1 cellular context compared by ENCODE assay signal in the genomic region with DNA sequence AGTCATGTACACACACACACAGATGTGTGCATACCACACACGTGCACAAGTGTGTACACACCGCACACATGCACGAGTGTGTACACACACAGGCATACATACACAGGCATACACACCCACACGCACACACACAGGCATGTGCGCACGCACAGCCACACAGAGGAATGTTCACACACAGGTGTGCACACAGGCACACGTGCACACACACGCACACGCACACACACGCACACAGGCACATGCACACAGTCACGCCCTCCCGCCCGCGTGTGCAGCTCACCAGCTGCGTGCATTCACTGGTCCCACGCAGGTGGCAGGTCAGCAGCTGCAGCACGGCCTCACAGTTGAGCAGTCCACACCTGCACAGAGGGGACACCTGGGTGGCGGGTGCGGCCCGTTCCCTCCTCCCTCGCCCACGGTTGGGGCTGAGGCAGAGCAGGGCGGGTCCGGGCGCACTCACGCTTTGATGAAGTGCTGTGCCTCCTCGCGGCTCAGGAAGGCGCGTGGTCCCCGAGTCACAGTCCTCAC.
A peak's percentile ranks its signal among the peaks of the same experiment; 100 is the strongest.
TF ChIP-seq lines count a peak whose summit lies in the region.

No MANE protein-coding gene starts in this region.

TF ChIP-seq in HepG2, 621 proteins besides CTCF, POLR2A, EP300 and RAD21 (continued from another document):
- TF ChIP-seq, protein P1, sequence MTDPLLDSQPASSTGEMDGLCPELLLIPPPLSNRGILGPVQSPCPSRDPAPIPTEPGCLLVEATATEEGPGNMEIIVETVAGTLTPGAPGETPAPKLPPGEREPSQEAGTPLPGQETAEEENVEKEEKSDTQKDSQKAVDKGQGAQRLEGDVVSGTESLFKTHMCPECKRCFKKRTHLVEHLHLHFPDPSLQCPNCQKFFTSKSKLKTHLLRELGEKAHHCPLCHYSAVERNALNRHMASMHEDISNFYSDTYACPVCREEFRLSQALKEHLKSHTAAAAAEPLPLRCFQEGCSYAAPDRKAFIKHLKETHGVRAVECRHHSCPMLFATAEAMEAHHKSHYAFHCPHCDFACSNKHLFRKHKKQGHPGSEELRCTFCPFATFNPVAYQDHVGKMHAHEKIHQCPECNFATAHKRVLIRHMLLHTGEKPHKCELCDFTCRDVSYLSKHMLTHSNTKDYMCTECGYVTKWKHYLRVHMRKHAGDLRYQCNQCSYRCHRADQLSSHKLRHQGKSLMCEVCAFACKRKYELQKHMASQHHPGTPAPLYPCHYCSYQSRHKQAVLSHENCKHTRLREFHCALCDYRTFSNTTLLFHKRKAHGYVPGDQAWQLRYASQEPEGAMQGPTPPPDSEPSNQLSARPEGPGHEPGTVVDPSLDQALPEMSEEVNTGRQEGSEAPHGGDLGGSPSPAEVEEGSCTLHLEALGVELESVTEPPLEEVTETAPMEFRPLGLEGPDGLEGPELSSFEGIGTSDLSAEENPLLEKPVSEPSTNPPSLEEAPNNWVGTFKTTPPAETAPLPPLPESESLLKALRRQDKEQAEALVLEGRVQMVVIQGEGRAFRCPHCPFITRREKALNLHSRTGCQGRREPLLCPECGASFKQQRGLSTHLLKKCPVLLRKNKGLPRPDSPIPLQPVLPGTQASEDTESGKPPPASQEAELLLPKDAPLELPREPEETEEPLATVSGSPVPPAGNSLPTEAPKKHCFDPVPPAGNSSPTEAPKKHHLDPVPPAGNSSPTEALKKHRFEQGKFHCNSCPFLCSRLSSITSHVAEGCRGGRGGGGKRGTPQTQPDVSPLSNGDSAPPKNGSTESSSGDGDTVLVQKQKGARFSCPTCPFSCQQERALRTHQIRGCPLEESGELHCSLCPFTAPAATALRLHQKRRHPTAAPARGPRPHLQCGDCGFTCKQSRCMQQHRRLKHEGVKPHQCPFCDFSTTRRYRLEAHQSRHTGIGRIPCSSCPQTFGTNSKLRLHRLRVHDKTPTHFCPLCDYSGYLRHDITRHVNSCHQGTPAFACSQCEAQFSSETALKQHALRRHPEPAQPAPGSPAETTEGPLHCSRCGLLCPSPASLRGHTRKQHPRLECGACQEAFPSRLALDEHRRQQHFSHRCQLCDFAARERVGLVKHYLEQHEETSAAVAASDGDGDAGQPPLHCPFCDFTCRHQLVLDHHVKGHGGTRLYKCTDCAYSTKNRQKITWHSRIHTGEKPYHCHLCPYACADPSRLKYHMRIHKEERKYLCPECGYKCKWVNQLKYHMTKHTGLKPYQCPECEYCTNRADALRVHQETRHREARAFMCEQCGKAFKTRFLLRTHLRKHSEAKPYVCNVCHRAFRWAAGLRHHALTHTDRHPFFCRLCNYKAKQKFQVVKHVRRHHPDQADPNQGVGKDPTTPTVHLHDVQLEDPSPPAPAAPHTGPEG (CRISPR knock-in tag; IDR thresholded peaks at IDR 0.05), result no peak
- TF ChIP-seq SNRNP70 (IDR thresholded peaks at IDR 0.05; ENCODE audit: low read depth, low read length), result no peak
- TF ChIP-seq ZBTB8A (CRISPR knock-in tag; IDR thresholded peaks at IDR 0.05; ENCODE audit: borderline replicate concordance, low read depth), result no peak
- TF ChIP-seq ZKSCAN1 (IDR thresholded peaks at IDR 0.05; ENCODE audit: low read length), result no peak
- TF ChIP-seq ZNF260 (CRISPR knock-in tag; IDR thresholded peaks at IDR 0.05; ENCODE audit: borderline replicate concordance, low read depth), result no peak
- TF ChIP-seq ZNF879 (CRISPR knock-in tag; IDR thresholded peaks at IDR 0.05), result no peak
- TF ChIP-seq, protein P2, sequence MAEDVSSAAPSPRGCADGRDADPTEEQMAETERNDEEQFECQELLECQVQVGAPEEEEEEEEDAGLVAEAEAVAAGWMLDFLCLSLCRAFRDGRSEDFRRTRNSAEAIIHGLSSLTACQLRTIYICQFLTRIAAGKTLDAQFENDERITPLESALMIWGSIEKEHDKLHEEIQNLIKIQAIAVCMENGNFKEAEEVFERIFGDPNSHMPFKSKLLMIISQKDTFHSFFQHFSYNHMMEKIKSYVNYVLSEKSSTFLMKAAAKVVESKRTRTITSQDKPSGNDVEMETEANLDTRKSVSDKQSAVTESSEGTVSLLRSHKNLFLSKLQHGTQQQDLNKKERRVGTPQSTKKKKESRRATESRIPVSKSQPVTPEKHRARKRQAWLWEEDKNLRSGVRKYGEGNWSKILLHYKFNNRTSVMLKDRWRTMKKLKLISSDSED (CRISPR knock-in tag; IDR thresholded peaks at IDR 0.05), result no peak
- TF ChIP-seq BRD4 (CRISPR knock-in tag; IDR thresholded peaks at IDR 0.05), result no peak
- no peak for TF ChIP-seq ZNF274 (CRISPR knock-in tag; IDR thresholded peaks at IDR 0.05)
- peak; percentile 16; the same call in 1 of the 2 replicates for TF ChIP-seq RXRA (CRISPR knock-in tag; IDR thresholded peaks at IDR 0.05)
- TF ChIP-seq, protein P3, sequence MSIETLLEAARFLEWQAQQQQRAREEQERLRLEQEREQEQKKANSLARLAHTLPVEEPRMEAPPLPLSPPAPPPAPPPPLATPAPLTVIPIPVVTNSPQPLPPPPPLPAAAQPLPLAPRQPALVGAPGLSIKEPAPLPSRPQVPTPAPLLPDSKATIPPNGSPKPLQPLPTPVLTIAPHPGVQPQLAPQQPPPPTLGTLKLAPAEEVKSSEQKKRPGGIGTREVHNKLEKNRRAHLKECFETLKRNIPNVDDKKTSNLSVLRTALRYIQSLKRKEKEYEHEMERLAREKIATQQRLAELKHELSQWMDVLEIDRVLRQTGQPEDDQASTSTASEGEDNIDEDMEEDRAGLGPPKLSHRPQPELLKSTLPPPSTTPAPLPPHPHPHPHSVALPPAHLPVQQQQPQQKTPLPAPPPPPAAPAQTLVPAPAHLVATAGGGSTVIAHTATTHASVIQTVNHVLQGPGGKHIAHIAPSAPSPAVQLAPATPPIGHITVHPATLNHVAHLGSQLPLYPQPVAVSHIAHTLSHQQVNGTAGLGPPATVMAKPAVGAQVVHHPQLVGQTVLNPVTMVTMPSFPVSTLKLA (IDR thresholded peaks at IDR 0.05), result peak; percentile 15; the same call in 1 of the 2 replicates
- TF ChIP-seq ZNF792 (CRISPR knock-in tag; IDR thresholded peaks at IDR 0.05), result no peak
- TF ChIP-seq THYN1 (CRISPR knock-in tag; IDR thresholded peaks at IDR 0.05; ENCODE audit: borderline replicate concordance, low read depth), result no peak
- TF ChIP-seq ZNF780A (CRISPR knock-in tag; IDR thresholded peaks at IDR 0.05), result 0 out of 2 replicates have a peak, but pooled peaks have one; percentile 33
- no peak for TF ChIP-seq NFE2 (CRISPR knock-in tag; IDR thresholded peaks at IDR 0.05)
- TF ChIP-seq, protein P4, sequence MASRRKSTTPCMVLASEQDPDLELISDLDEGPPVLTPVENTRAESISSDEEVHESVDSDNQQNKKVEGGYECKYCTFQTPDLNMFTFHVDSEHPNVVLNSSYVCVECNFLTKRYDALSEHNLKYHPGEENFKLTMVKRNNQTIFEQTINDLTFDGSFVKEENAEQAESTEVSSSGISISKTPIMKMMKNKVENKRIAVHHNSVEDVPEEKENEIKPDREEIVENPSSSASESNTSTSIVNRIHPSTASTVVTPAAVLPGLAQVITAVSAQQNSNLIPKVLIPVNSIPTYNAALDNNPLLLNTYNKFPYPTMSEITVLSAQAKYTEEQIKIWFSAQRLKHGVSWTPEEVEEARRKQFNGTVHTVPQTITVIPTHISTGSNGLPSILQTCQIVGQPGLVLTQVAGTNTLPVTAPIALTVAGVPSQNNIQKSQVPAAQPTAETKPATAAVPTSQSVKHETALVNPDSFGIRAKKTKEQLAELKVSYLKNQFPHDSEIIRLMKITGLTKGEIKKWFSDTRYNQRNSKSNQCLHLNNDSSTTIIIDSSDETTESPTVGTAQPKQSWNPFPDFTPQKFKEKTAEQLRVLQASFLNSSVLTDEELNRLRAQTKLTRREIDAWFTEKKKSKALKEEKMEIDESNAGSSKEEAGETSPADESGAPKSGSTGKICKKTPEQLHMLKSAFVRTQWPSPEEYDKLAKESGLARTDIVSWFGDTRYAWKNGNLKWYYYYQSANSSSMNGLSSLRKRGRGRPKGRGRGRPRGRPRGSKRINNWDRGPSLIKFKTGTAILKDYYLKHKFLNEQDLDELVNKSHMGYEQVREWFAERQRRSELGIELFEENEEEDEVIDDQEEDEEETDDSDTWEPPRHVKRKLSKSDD (CRISPR knock-in tag; IDR thresholded peaks at IDR 0.05; ENCODE audit: low read depth), result no peak
- TF ChIP-seq HOXA7 (CRISPR knock-in tag; IDR thresholded peaks at IDR 0.05), result 0 out of 2 replicates have a peak, but pooled peaks have one; percentile 57
- TF ChIP-seq SRSF9 (IDR thresholded peaks at IDR 0.05; ENCODE audit: borderline replicate concordance, insufficient read depth, low read depth, low read length, poor library complexity, severe bottlenecking), result no peak
- TF ChIP-seq MAZ (IDR thresholded peaks at IDR 0.05; ENCODE audit: borderline replicate concordance, low read depth, low read length), result no peak
- TF ChIP-seq MAZ (CRISPR knock-in tag; IDR thresholded peaks at IDR 0.05; ENCODE audit: low read depth), result no peak
- TF ChIP-seq ZNF775 (CRISPR knock-in tag; IDR thresholded peaks at IDR 0.05; ENCODE audit: borderline replicate concordance), result no peak
- no peak for TF ChIP-seq FIP1L1 (IDR thresholded peaks at IDR 0.05; ENCODE audit: borderline replicate concordance, insufficient read depth, low read depth, low read length)
- TF ChIP-seq, protein P5, sequence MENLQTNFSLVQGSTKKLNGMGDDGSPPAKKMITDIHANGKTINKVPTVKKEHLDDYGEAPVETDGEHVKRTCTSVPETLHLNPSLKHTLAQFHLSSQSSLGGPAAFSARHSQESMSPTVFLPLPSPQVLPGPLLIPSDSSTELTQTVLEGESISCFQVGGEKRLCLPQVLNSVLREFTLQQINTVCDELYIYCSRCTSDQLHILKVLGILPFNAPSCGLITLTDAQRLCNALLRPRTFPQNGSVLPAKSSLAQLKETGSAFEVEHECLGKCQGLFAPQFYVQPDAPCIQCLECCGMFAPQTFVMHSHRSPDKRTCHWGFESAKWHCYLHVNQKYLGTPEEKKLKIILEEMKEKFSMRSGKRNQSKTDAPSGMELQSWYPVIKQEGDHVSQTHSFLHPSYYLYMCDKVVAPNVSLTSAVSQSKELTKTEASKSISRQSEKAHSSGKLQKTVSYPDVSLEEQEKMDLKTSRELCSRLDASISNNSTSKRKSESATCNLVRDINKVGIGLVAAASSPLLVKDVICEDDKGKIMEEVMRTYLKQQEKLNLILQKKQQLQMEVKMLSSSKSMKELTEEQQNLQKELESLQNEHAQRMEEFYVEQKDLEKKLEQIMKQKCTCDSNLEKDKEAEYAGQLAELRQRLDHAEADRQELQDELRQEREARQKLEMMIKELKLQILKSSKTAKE (CRISPR knock-in tag; IDR thresholded peaks at IDR 0.05; ENCODE audit: borderline replicate concordance), result 0 out of 2 replicates have a peak, but pooled peaks have one; percentile 31
- TF ChIP-seq JUNB (CRISPR knock-in tag; IDR thresholded peaks at IDR 0.05; ENCODE audit: borderline replicate concordance), result 0 out of 2 replicates have a peak, but pooled peaks have one; percentile 26
- TF ChIP-seq NFRKB (IDR thresholded peaks at IDR 0.05), result no peak
- TF ChIP-seq, protein P6, sequence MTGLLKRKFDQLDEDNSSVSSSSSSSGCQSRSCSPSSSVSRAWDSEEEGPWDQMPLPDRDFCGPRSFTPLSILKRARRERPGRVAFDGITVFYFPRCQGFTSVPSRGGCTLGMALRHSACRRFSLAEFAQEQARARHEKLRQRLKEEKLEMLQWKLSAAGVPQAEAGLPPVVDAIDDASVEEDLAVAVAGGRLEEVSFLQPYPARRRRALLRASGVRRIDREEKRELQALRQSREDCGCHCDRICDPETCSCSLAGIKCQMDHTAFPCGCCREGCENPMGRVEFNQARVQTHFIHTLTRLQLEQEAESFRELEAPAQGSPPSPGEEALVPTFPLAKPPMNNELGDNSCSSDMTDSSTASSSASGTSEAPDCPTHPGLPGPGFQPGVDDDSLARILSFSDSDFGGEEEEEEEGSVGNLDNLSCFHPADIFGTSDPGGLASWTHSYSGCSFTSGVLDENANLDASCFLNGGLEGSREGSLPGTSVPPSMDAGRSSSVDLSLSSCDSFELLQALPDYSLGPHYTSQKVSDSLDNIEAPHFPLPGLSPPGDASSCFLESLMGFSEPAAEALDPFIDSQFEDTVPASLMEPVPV (CRISPR knock-in tag; IDR thresholded peaks at IDR 0.05), result no peak
- TF ChIP-seq ZNF644 (CRISPR knock-in tag; IDR thresholded peaks at IDR 0.05; ENCODE audit: low read depth), result no peak
- TF ChIP-seq, protein P7, sequence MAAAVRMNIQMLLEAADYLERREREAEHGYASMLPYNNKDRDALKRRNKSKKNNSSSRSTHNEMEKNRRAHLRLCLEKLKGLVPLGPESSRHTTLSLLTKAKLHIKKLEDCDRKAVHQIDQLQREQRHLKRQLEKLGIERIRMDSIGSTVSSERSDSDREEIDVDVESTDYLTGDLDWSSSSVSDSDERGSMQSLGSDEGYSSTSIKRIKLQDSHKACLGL (CRISPR knock-in tag; IDR thresholded peaks at IDR 0.05), result no peak
- TF ChIP-seq SMARCC2 (IDR thresholded peaks at IDR 0.05), result no peak
